In the genomic region with DNA sequence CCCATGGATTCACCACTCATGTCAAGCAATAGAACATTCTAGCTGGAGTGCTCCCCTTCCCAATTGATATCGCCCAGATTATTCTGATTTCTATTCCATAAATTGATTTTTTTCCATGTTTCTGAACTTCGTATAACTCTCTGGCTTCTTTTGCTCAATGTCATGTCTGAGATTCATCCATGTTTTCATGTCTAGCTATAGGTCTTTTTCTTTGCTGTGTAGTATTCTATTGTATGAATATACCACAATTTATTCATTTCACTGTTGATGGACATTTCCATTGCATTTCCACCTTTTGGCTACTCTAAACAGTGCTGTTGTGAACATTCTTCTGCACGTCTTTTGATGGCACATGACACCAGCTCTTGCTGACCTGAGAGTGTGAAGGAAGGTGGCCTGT, we compare ENCODE assay signal across 17 cellular contexts. TPM values are rescaled to one million over a fixed set of nuclear protein-coding genes. Genes with fewer than 3 reads are reported as not detected.
"Had no signal": no experiment of that assay in that cellular context is flagged by ENCODE, and none has a peak within 500 bp of the region (broad histone marks: within the 10 kb centered on the region; RNA-seq: fewer than 3 reads in every experiment).

No MANE protein-coding gene starts in this region.

- H3K36me3 Mint-ChIP-seq: IgD-negative memory B cell had no signal

- DNase-seq: KBM-7, MV-4-11, NCI-H1048, NCI-H1105, NCI-H1417, NCI-H1436 treated with DMSO at 0.1 percent for 48 hours, NCI-H1694, NCI-H187 treated with DMSO at 0.1 percent for 48 hours, NCI-H2029 treated with DMSO at 0.1 percent for 48 hours, NCI-H345, NCI-H69, NCI-H774, PC-3, SHP77 treated with DMSO at 0.1 percent for 48 hours, SJCRH30 had no signal

- H3K27ac ChIP-seq: HL-60, SJCRH30 had no signal

- H3K4me3 ChIP-seq: SJCRH30 had no signal

- H3K9me3 Mint-ChIP-seq: IgD-negative memory B cell had no signal

- H3K27me3 ChIP-seq: SJCRH30 had no signal

- H3K4me3 Mint-ChIP-seq: IgD-negative memory B cell had no signal

- H3K4me1 ChIP-seq: SJCRH30 had no signal

- H3K27me3 Mint-ChIP-seq: IgD-negative memory B cell had no signal

- H3K9me3 ChIP-seq: SJCRH30 had no signal

RNA-seq across cellular contexts. Expression of a gene that starts 47.3 kb away (rescaled TPM):
- polyA plus RNA-seq: IgD-negative memory B cell had no signal
